Comparison of ENCODE assay signal across 8 cellular contexts in the genomic region with DNA sequence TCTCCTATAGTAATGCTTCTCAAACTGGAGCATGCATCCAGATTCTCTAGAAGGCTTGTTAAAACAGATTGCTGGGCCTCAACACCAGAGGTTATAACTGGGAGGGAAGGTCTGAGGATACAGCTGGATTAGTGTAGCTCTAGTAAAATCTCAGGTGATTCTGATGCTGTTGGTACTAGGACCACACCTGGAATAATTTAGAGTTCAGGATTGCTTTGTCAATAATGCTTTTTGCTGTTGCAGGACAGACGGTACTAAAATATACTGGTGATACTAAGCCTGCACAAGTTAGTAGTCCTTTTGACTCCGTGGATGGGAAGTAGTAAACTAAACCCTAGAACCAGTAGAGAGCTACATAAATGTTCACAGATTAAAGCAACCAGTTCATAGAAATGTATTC.
DNase-seq lines count a peak whose midpoint lies in the region; ATAC-seq and TF ChIP-seq lines count a peak whose summit lies in the region.

No MANE protein-coding gene starts in this region.

- DNase-seq in ACHN = peak; percentile 15
- no peak for DNase-seq in HAP-1 (ENCODE audit: low spot score in 2 of 2)
- DNase-seq in activated CD4-positive, alpha-beta memory T cell treated with anti-CD3 and anti-CD28 coated beads, Interleukin-2, amount 10 ng/mL, durations not matched to agents 7 days and 5 days = no peak
- DNase-seq in NOMO-1 treated with dmso at 0.1 percent for 144 hours (lab: John Stamatoyannopoulos, UW; ENCODE audit: unreplicated experiment) = no peak
- DNase-seq in omental fat pad (ENCODE audit: low spot score) = no peak

- peak overlapping the region; percentile 37 for H3K4me3 ChIP-seq in HAP-1
- peak overlapping the region; percentile 94 for H3K4me3 ChIP-seq in iPS-20b (ENCODE audit: low read length)
- H3K4me3 ChIP-seq in stomach smooth muscle (ENCODE audit: low read length in 2 of 2) = peak overlapping the region; percentile 54 to 77

- no peaks in the 10 kb centered on the region for H3K36me3 ChIP-seq in HAP-1 (replicated peaks)
- H3K36me3 ChIP-seq in iPS-20b (ENCODE audit: insufficient read depth, low read depth, low read length) = no peaks in the 10 kb centered on the region
- H3K36me3 ChIP-seq in stomach smooth muscle (ENCODE audit: control insufficient read depth in 2 of 2, insufficient read depth in 2 of 2, low read length in 2 of 2) = no peaks in the 10 kb centered on the region

- peak overlapping the region; percentile 76 for H3K4me3 Mint-ChIP-seq in activated CD4-positive, alpha-beta memory T cell treated with anti-CD3 and anti-CD28 coated beads, Interleukin-2, amount 10 ng/mL, durations not matched to agents 7 days and 5 days

- no peak for TF ChIP-seq CTCF in omental fat pad (IDR thresholded peaks at IDR 0.05)

- H3K4me1 ChIP-seq in HAP-1 (peaks cover 11% of the 10 kb centered on the region), iPS-20b (ENCODE audit: insufficient read depth, low read length) (peaks cover 25% of the 10 kb centered on the region), stomach smooth muscle (ENCODE audit: control insufficient read depth, insufficient read depth, low read length) (peaks cover 14% of the 10 kb centered on the region)

- H3K27ac ChIP-seq in iPS-20b (ENCODE audit: low read length) = peak overlapping the region; percentile 98
- peak overlapping the region; percentile 98 for H3K27ac ChIP-seq in stomach smooth muscle (ENCODE audit: low read length)

- H3K9me3 ChIP-seq in HAP-1 = no peaks in the 10 kb centered on the region
- H3K9me3 ChIP-seq in iPS-20b (ENCODE audit: insufficient read depth, low read depth, low read length) = no peaks in the 10 kb centered on the region
- no peaks in the 10 kb centered on the region for H3K9me3 ChIP-seq in stomach smooth muscle (ENCODE audit: control insufficient read depth in 2 of 2, low read length in 2 of 2)

- H3K9ac ChIP-seq in iPS-20b (ENCODE audit: low read depth, low read length) (peak overlapping the region; percentile 100), stomach smooth muscle (ENCODE audit: low read length in 2 of 2) (peak overlapping the region; percentile 81 to 97)

- H3K4me1 Mint-ChIP-seq in activated CD4-positive, alpha-beta memory T cell treated with anti-CD3 and anti-CD28 coated beads, Interleukin-2, amount 10 ng/mL, durations not matched to agents 7 days and 5 days = peaks cover 33% of the 10 kb centered on the region

- in situ Hi-C loops in ACHN (cut with HindIII; ENCODE audit: low pct_ligation_motif_present, low pct_unique_long_range_greater_than_20kb, low sequenced_read_pairs) = no loop called here
- in situ Hi-C loops in HAP-1 (cut with MboI; ENCODE audit: low sequenced_read_pairs) = loop anchor here (25.0 kb wide), 1 partner anchor 306 kb away; no protein-coding TSS in a partner anchor

- peaks cover 5% of the 10 kb centered on the region for H3K9me3 Mint-ChIP-seq in activated CD4-positive, alpha-beta memory T cell treated with anti-CD3 and anti-CD28 coated beads, Interleukin-2, amount 10 ng/mL, durations not matched to agents 7 days and 5 days

- peak overlapping the region; percentile 99 for H3K27ac Mint-ChIP-seq in activated CD4-positive, alpha-beta memory T cell treated with anti-CD3 and anti-CD28 coated beads, Interleukin-2, amount 10 ng/mL, durations not matched to agents 7 days and 5 days

- H3K36me3 Mint-ChIP-seq in activated CD4-positive, alpha-beta memory T cell treated with anti-CD3 and anti-CD28 coated beads, Interleukin-2, amount 10 ng/mL, durations not matched to agents 7 days and 5 days (ENCODE audit: low read depth) = no peaks in the 10 kb centered on the region

- no peaks in the 10 kb centered on the region for H3K27me3 Mint-ChIP-seq in activated CD4-positive, alpha-beta memory T cell treated with anti-CD3 and anti-CD28 coated beads, Interleukin-2, amount 10 ng/mL, durations not matched to agents 7 days and 5 days

- ATAC-seq in GM21619 (IDR thresholded peaks at IDR 0.05; ENCODE audit: unreplicated experiment) (no peak), omental fat pad (ENCODE audit: low FRiP score) (no peak)

- POLR2A ChIA-PET in activated CD4-positive, alpha-beta memory T cell treated with anti-CD3 and anti-CD28 coated beads, Interleukin-2, amount 10 ng/mL, durations not matched to agents 7 days and 5 days (lab: Charles Lee) = interaction anchor here (1.1 to 4.0 kb wide), 13 partner anchors 12 to 1228 kb away, joined by 3 to 48 read pairs (median 8); partner anchors contain the start of genes BRCA2, PDS5B, RFC3 and ZAR1L

- H3K27me3 ChIP-seq in HAP-1 (ENCODE audit: low read depth) (no peaks in the 10 kb centered on the region), iPS-20b (ENCODE audit: insufficient read depth, low read length) (no peaks in the 10 kb centered on the region), stomach smooth muscle (ENCODE audit: control insufficient read depth in 1 of 2, insufficient read depth in 2 of 2, low read length in 2 of 2) (no peaks in the 10 kb centered on the region)

- CTCF ChIA-PET in activated CD4-positive, alpha-beta memory T cell treated with anti-CD3 and anti-CD28 coated beads, Interleukin-2, amount 10 ng/mL, durations not matched to agents 7 days and 5 days (lab: Charles Lee) = interaction anchor here (0.7 to 3.3 kb wide), 14 partner anchors 12 to 1013 kb away, joined by 3 to 43 read pairs (median 5); partner anchors contain the start of genes PDS5B and RFC3

Comparison
In these comparisons a context has a peak if more than half of its experiments do, and no peak if none do; other contexts are left out.
1. H3K4me3 ChIP-seq: peak in every context shown above with its lines; median percentile 94 in iPS-20b; 66 in stomach smooth muscle; 37 in HAP-1.